8 cellular contexts compared by ENCODE assay signal in genomic region chr17:6444573-6445335, GRCh38. TPM values are rescaled to one million over a fixed set of nuclear protein-coding genes. Genes with fewer than 3 reads are reported as not detected.
DNase-seq lines count a peak whose midpoint lies in the region; ATAC-seq and TF ChIP-seq lines count a peak whose summit lies in the region.

No MANE protein-coding gene starts in this region.

- POLR2A ChIA-PET in PC-9 (lab: Charles Lee; ENCODE audit: unreplicated experiment): interaction anchor here (0.5 to 0.7 kb wide), 4 partner anchors 164 to 424 kb away, joined by 3 to 6 read pairs (median 4); no protein-coding TSS in a partner anchor

- H2AFZ ChIP-seq in PC-9: peak overlapping the region; percentile 99

- H3K79me2 ChIP-seq in PC-9 (ENCODE audit: low read depth): no peaks in the 10 kb centered on the region

- H3K4me2 ChIP-seq in PC-9: peak overlapping the region; percentile 99

- CTCF ChIA-PET in PC-9 (lab: Charles Lee): no interaction called here

- BruUV-seq in PC-9 (replicated peaks; lab: Mats Ljungman, UMichigan): TSS peak; percentile 65

- peaks cover 14% of the 10 kb centered on the region for H3K4me1 ChIP-seq in CD4-positive, CD25-positive, alpha-beta regulatory T cell (ENCODE audit: control insufficient read depth, insufficient read depth, low read length, poor library complexity, severe bottlenecking)
- H3K4me1 ChIP-seq in PC-9 (replicated peaks; ENCODE audit: insufficient read depth): peaks cover 5% of the 10 kb centered on the region; the same call in 1 of the 2 replicates
- H3K4me1 ChIP-seq in esophagus (ENCODE audit: control insufficient read depth in 2 of 2, insufficient read depth in 2 of 2, low read length in 1 of 2): peaks cover 3 to 7% of the 10 kb centered on the region in 2 donors
- H3K4me1 ChIP-seq in neutrophil (ENCODE audit: control insufficient read depth in 1 of 2, insufficient read depth in 1 of 2, low read depth in 1 of 2, low read length in 1 of 2): peaks cover 16 to 19% of the 10 kb centered on the region in 2 experiments

- ATAC-seq in CD4-positive, CD25-positive, alpha-beta regulatory T cell (ENCODE audit: low read depth in 2 of 2): no peak
- ATAC-seq in HG02970 (IDR thresholded peaks at IDR 0.05; ENCODE audit: low FRiP score, unreplicated experiment) (no peak), GM19455 (IDR thresholded peaks at IDR 0.05; ENCODE audit: unreplicated experiment) (no peak)

- H3K9me2 ChIP-seq in PC-9 (ENCODE audit: insufficient read depth): no peaks in the 10 kb centered on the region

- H3K36me3 Mint-ChIP-seq in CD4-positive, CD25-positive, alpha-beta regulatory T cell: no peaks in the 10 kb centered on the region

- no peaks in the 10 kb centered on the region for H3K36me3 ChIP-seq in CD4-positive, CD25-positive, alpha-beta regulatory T cell (ENCODE audit: control insufficient read depth, insufficient read depth, low read length)
- H3K36me3 ChIP-seq in PC-9 (ENCODE audit: low read depth) (no peaks in the 10 kb centered on the region), esophagus (ENCODE audit: control insufficient read depth in 2 of 2, insufficient read depth in 2 of 2, low read length in 1 of 2) (peaks cover 0 to 12% of the 10 kb centered on the region in 2 donors), neutrophil (peaks cover 6% of the 10 kb centered on the region)

- TF ChIP-seq CTCF in PC-9 (conservative IDR thresholded peaks at IDR 0.05) (no peak), neutrophil (IDR thresholded peaks at IDR 0.05) (no peak)

- intact Hi-C loops in PC-9 (cut with micrococcal nuclease; ENCODE audit: unreplicated experiment): loop anchor here (1.0 kb wide), 1 partner anchor 27 kb away; no protein-coding TSS in a partner anchor

- peaks cover 0 to 2% (median 0%) of the 10 kb centered on the region in 7 donors for H3K9me3 Mint-ChIP-seq in CD4-positive, CD25-positive, alpha-beta regulatory T cell

- H3K27ac Mint-ChIP-seq in CD4-positive, CD25-positive, alpha-beta regulatory T cell: peak overlapping the region in 2 of 3 donors; percentile 56 to 83

- H3K27me3 Mint-ChIP-seq in CD4-positive, CD25-positive, alpha-beta regulatory T cell: no peaks in the 10 kb centered on the region

- WGBS in esophagus, 2 donors: 31 to 37% methylated on average over 33 to 36 of the region's 36 CpGs

- H3K27ac ChIP-seq in CD4-positive, CD25-positive, alpha-beta regulatory T cell (ENCODE audit: insufficient read depth, low read length, poor library complexity, severe bottlenecking): no peak overlapping the region
- no peak overlapping the region for H3K27ac ChIP-seq in PC-9
- H3K27ac ChIP-seq in esophagus (ENCODE audit: low read depth in 2 of 2, low read length in 1 of 2): no peak overlapping the region
- H3K27ac ChIP-seq in neutrophil: no peak overlapping the region

- H3K9me3 ChIP-seq in CD4-positive, CD25-positive, alpha-beta regulatory T cell (ENCODE audit: control insufficient read depth in 2 of 2, low read length in 2 of 2): no peaks in the 10 kb centered on the region
- H3K9me3 ChIP-seq in PC-9 (ENCODE audit: insufficient read depth, low read depth) (no peaks in the 10 kb centered on the region), esophagus (ENCODE audit: control insufficient read depth in 2 of 2, insufficient read depth in 1 of 2, low read depth in 1 of 2, low read length in 1 of 2) (no peaks in the 10 kb centered on the region), neutrophil (no peaks in the 10 kb centered on the region)

- H3K27me3 ChIP-seq in CD4-positive, CD25-positive, alpha-beta regulatory T cell (ENCODE audit: control insufficient read depth, insufficient read depth, low read length): no peaks in the 10 kb centered on the region
- 0 out of 2 replicates have a peak, but pooled peaks cover 5% of the 10 kb centered on the region for H3K27me3 ChIP-seq in PC-9 (ENCODE audit: insufficient read depth, low read depth)
- no peaks in the 10 kb centered on the region for H3K27me3 ChIP-seq in esophagus (ENCODE audit: control insufficient read depth in 1 of 2, insufficient read depth in 2 of 2, low read length in 2 of 2)
- H3K27me3 ChIP-seq in neutrophil: peaks cover 54% of the 10 kb centered on the region

- H3K4me3 ChIP-seq in CD4-positive, CD25-positive, alpha-beta regulatory T cell (ENCODE audit: low read depth, low read length): peak overlapping the region; percentile 26
- peak overlapping the region; percentile 90 for H3K4me3 ChIP-seq in PC-9
- H3K4me3 ChIP-seq in esophagus (ENCODE audit: low read depth in 1 of 2, low read length in 2 of 2): peak overlapping the region; percentile 51
- peak overlapping the region; percentile 72 to 76 for H3K4me3 ChIP-seq in neutrophil (ENCODE audit: low read depth in 1 of 2, low read length in 1 of 2)

- peaks cover 15% of the 10 kb centered on the region; the same call in 1 of the 2 replicates for H3F3A ChIP-seq in PC-9 (ENCODE audit: insufficient read depth, low read depth)

- DNase-seq in CD4-positive, CD25-positive, alpha-beta regulatory T cell: no peak
- DNase-seq in PC-9: no peak
- no peak for DNase-seq in retina
- no peak for DNase-seq in NCI-H345 treated with DMSO at 0.1 percent for 48 hours (lab: John Stamatoyannopoulos, UW; ENCODE audit: unreplicated experiment)

- H3K4me3 Mint-ChIP-seq in CD4-positive, CD25-positive, alpha-beta regulatory T cell: peak overlapping the region; percentile 85 to 95 (median 90)

- no peaks in the 10 kb centered on the region for H4K20me1 ChIP-seq in PC-9 (ENCODE audit: insufficient read depth)

- peaks cover 4 to 14% (median 11%) of the 10 kb centered on the region in 4 donors for H3K4me1 Mint-ChIP-seq in CD4-positive, CD25-positive, alpha-beta regulatory T cell

RNA-seq across cellular contexts. Expression of gene PIMREG, which starts 0.5 kb away (rescaled TPM):
- total RNA-seq in CD4-positive, CD25-positive, alpha-beta regulatory T cell: not detected
- polyA plus RNA-seq in CD4-positive, CD25-positive, alpha-beta regulatory T cell: under 1 TPM; 0.20 to 0.41 (median 0.34) TPM
- total RNA-seq in PC-9 (2021): 52.2 and 62.3 TPM in 2 replicates
- polyA plus RNA-seq in esophagus: 1 to 10 TPM; 1.7 to 4.0 TPM

RNA-seq across cellular contexts. Expression of gene AIPL1, which starts 9.8 kb away (rescaled TPM):
- not detected for total RNA-seq in CD4-positive, CD25-positive, alpha-beta regulatory T cell
- not detected for polyA plus RNA-seq in CD4-positive, CD25-positive, alpha-beta regulatory T cell
- total RNA-seq in PC-9 (2021): not detected in 2 replicates
- polyA plus RNA-seq in esophagus: not detected

Comparison
In these comparisons a context has a peak if more than half of its experiments do, and no peak if none do; other contexts are left out.
1. H3K4me3 ChIP-seq: peak in every context shown above with its lines; median percentile 90 in PC-9; 74 in neutrophil; 51 in esophagus; 26 in CD4-positive, CD25-positive, alpha-beta regulatory T cell.
2. RNA of gene PIMREG, which starts 0.5 kb away (total RNA-seq): 52.2 to 62.3 TPM in PC-9; not detected in CD4-positive, CD25-positive, alpha-beta regulatory T cell (single experiment); every median in the first group is over 10 times any median in the second.